8 cellular contexts compared by ENCODE assay signal in genomic region chr14:91114079-91115065, GRCh38. TPM values are rescaled to one million over a fixed set of nuclear protein-coding genes. Genes with fewer than 3 reads are reported as not detected.
DNase-seq lines count a peak whose midpoint lies in the region; ATAC-seq and TF ChIP-seq lines count a peak whose summit lies in the region.

No MANE protein-coding gene starts in this region.

- no peaks in the 10 kb centered on the region for H3K27me3 ChIP-seq in dorsolateral prefrontal cortex
- H3K27me3 ChIP-seq in right lobe of liver, result no peaks in the 10 kb centered on the region

- peak; percentile 62 for TF ChIP-seq POLR2A in right lobe of liver (IDR thresholded peaks at IDR 0.05)

- intact Hi-C loops in dorsolateral prefrontal cortex (cut with DNase I), result loop anchor here (1.0 to 2.0 kb wide), 2 partner anchors 54 kb away; partner anchors contain the start of gene RPS6KA5 (in 2 of the 2)
- intact Hi-C loops in right lobe of liver (cut with DNase I), result no loop called here

- TF ChIP-seq CTCF in AG04449 (IDR thresholded peaks at IDR 0.05; ENCODE audit: insufficient read depth, low read length, missing control alignments) (no peak), dorsolateral prefrontal cortex (IDR thresholded peaks at IDR 0.05 in 54 of 56, conservative IDR thresholded peaks at IDR 0.05 in 2 of 56; ENCODE audit: low read depth in 1 of 56, partially characterized antibody in 56 of 56) (peak in 6 of 56 donors; percentile 3 to 33 (median 11)), right lobe of liver (IDR thresholded peaks at IDR 0.05) (no peak)

- H3K4me3 ChIP-seq in AG04449 (ENCODE audit: low read depth, low read length) (peak overlapping the region; percentile 68), dorsolateral prefrontal cortex (peak overlapping the region; percentile 51 to 89 (median 72)), right lobe of liver (peak overlapping the region; percentile 45 to 80 (median 72))

- peaks cover 0 to 29% (median 8%) of the 10 kb centered on the region in 4 donors for H3K4me1 ChIP-seq in right lobe of liver

- H3K27ac ChIP-seq in dorsolateral prefrontal cortex (peak overlapping the region; percentile 84 to 99 (median 98)), right lobe of liver (peak overlapping the region; percentile 91 to 96 (median 93))

- DNase-seq in AG04449 (ENCODE audit: low read depth, low spot score) (no peak), NCI-H446 treated with DMSO at 0.1 percent for 48 hours (lab: John Stamatoyannopoulos, UW) (peak; percentile 68), dorsolateral prefrontal cortex (peak in 9 of 10 donors; percentile 84 to 97 (median 95)), right lobe of liver (peak; percentile 41 to 73 (median 64))
- DNase-seq in activated CD4-positive, alpha-beta T cell treated with anti-CD3 and anti-CD28 coated beads, Interleukin-2, amount 50 U/mL, for 1 hour, result peak; percentile 44
- peak; percentile 76 for DNase-seq in stimulated activated CD4-positive, alpha-beta T cell treated with anti-CD3 and anti-CD28 coated beads, Interleukin-4, amount 100 ng/mL, for 24 hours

- ATAC-seq in GM18861 (IDR thresholded peaks at IDR 0.05; ENCODE audit: unreplicated experiment) (peak; percentile 86), HG03064 (IDR thresholded peaks at IDR 0.05; ENCODE audit: low read depth, unreplicated experiment) (peak; percentile 66), right lobe of liver (peak; percentile 81 to 88 (median 86))

- WGBS in right lobe of liver (ENCODE audit: insufficient coverage, low coverage, low lambda C conversion rate, missing lambda C conversion rate), result 0% methylated on average over 13 of the region's 18 CpGs

- no peaks in the 10 kb centered on the region for H3K9me3 ChIP-seq in right lobe of liver

- no peaks in the 10 kb centered on the region for H3K36me3 ChIP-seq in right lobe of liver

- POLR2A ChIA-PET in AG04449 (lab: Yijun Ruan, JAX), result interaction anchor here (0.6 kb wide), 1 partner anchor 29 kb away, joined by 4 read pairs; no protein-coding TSS in a partner anchor

- CTCF ChIA-PET in AG04449 (lab: Yijun Ruan, JAX), result interaction anchor here (0.6 to 1.6 kb wide), 5 partner anchors 24 to 62 kb away, joined by 3 to 4 read pairs (median 3); no protein-coding TSS in a partner anchor

RNA-seq across cellular contexts. Expression of gene DGLUCY, which starts 0.5 kb away (rescaled TPM):
- 100 to 1,000 TPM in 58 of 120 experiments, 10 to 100 TPM in 62; 70.3 to 143 (median 98.7) TPM for total RNA-seq in dorsolateral prefrontal cortex
- total RNA-seq in right lobe of liver, result 10 to 100 TPM; 26.7 to 55.6 (median 39.8) TPM

RNA-seq across cellular contexts. Expression of gene RPS6KA5, which starts 53.9 kb away (rescaled TPM):
- total RNA-seq in dorsolateral prefrontal cortex (10 to 100 TPM; 24.8 to 54.3 (median 39.0) TPM), right lobe of liver (1 to 10 TPM in 5 of 6 experiments, under 1 TPM in 1; 0.31 to 3.5 (median 1.7) TPM)

Comparison
In these comparisons a context has a peak if more than half of its experiments do, and no peak if none do; other contexts are left out.
1. RNA of gene RPS6KA5, which starts 53.9 kb away (total RNA-seq): 24.8 to 54.3 TPM in dorsolateral prefrontal cortex; 0.31 to 3.5 TPM in right lobe of liver; every median in the first group is over 4 times any median in the second.
2. intact Hi-C loops: an anchor here in dorsolateral prefrontal cortex (1.0 to 2.0 kb wide); none called in right lobe of liver.
3. Peak in every context shown above with its lines, with median percentiles within 50 percentile points of each other: H3K4me3 ChIP-seq and ATAC-seq.